In the genomic region with DNA sequence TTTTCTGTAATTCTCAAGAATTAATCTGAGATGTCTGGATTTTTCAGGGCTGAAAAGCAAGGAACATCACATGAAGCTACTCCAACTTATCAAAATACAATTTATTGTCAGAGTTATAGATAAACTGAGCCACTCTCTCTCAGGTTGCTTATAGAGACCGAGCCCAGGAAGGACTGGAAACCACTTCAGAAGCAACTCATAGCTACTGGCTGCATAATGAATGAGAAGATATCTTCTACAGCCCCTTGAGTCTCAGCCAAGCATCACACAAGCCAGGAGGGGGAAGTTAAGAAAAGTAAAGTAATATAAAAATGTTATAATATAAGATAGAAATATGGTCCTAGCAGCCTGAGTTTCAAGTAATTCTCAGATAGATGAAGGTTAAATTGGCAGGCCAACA, we compare ENCODE assay signal across 1 cellular context.
TF ChIP-seq lines count a peak whose summit lies in the region.

No MANE protein-coding gene starts in this region.

TF ChIP-seq in GM12878, 131 proteins besides CTCF, POLR2A, EP300 and RAD21:
- TF ChIP-seq, protein P1, sequence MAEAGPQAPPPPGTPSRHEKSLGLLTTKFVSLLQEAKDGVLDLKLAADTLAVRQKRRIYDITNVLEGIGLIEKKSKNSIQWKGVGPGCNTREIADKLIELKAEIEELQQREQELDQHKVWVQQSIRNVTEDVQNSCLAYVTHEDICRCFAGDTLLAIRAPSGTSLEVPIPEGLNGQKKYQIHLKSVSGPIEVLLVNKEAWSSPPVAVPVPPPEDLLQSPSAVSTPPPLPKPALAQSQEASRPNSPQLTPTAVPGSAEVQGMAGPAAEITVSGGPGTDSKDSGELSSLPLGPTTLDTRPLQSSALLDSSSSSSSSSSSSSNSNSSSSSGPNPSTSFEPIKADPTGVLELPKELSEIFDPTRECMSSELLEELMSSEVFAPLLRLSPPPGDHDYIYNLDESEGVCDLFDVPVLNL (IDR thresholded peaks at IDR 0.05; ENCODE audit: low read depth, low read length), result no peak
- no peak for TF ChIP-seq ESRRA (IDR thresholded peaks at IDR 0.05; ENCODE audit: low read length)
- no peak for TF ChIP-seq MEF2B (IDR thresholded peaks at IDR 0.05; ENCODE audit: partially characterized antibody, poor library complexity, severe bottlenecking)
- TF ChIP-seq TBL1XR1 (IDR thresholded peaks at IDR 0.05; ENCODE audit: low read depth, low read length), result no peak
- TF ChIP-seq ASH2L (IDR thresholded peaks at IDR 0.05; ENCODE audit: borderline replicate concordance, low read depth), result no peak
- no peak for TF ChIP-seq TCF3 (IDR thresholded peaks at IDR 0.05; ENCODE audit: borderline replicate concordance, insufficient read depth, low read depth, low read length)
- no peak for TF ChIP-seq SMAD5 (IDR thresholded peaks at IDR 0.05; ENCODE audit: low read depth)
- no peak for TF ChIP-seq CBX3 (IDR thresholded peaks at IDR 0.05; ENCODE audit: borderline replicate concordance, low read depth)
